8 cellular contexts compared by ENCODE assay signal in the genomic region with DNA sequence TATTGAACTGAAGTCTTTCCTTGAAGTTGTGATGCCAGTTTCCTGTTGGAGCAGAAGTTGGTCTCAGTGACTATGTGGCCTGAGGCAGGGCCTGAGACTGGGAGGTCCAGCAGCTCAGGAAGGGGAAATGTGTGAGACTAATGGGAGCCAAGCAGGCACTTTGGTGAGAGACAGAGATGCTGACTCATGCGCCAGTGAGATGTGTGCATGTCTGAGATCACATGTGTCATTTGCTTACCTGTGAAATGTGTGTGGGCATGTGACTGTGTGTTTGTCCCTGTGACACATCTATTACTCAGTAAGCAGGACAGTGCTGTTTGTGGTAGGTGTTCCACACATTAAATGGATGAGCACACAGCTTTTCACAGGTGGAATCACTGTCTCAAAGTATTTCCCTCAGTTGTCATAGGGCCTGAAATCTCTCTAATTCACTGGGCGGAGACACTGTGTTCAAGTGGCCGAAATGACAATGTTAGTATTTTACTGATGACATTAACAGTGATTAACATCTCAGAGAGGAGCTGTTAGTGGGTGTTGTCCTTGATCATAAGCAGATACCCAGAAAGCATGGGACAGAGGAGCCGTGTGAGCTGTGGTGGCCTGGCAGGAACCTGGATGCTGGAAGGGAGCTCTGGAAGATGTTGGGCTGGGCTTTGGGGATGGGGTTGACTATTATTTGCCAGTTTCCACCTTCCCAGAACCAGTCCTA. TPM values are rescaled to one million over a fixed set of nuclear protein-coding genes. Genes with fewer than 3 reads are reported as not detected.
A peak's percentile ranks its signal among the peaks of the same experiment; 100 is the strongest.
DNase-seq lines count a peak whose midpoint lies in the region; ATAC-seq and TF ChIP-seq lines count a peak whose summit lies in the region.

No MANE protein-coding gene starts in this region.

- no peaks in the 10 kb centered on the region for H3K27me3 Mint-ChIP-seq in activated naive CD8-positive, alpha-beta T cell treated with anti-CD3 and anti-CD28 coated beads, Interleukin-2, amount 50 U/mL, for 24 hours
- no peaks in the 10 kb centered on the region for H3K27me3 Mint-ChIP-seq in natural killer cell treated with Interleukin-12 subunit alpha and Interleukin-12 subunit beta and Interleukin-15 and Interleukin-18, amount 100 ng/mL, for 72 hours

- DNase-seq in DMS53 (lab: John Stamatoyannopoulos, UW) (peak; percentile 68), ACHN (no peak), thyroid gland (no peak), NCI-H2227 (lab: John Stamatoyannopoulos, UW; ENCODE audit: unreplicated experiment) (no peak), NCI-H526 treated with DMSO at 0.1 percent for 48 hours (lab: John Stamatoyannopoulos, UW) (no peak)
- DNase-seq in activated naive CD8-positive, alpha-beta T cell treated with anti-CD3 and anti-CD28 coated beads, Interleukin-2, amount 50 U/mL, for 24 hours = no peak
- no peak for DNase-seq in natural killer cell treated with Interleukin-12 subunit alpha and Interleukin-12 subunit beta and Interleukin-15 and Interleukin-18, amount 100 ng/mL, for 72 hours (ENCODE audit: low spot score)

- intact Hi-C loops in thyroid gland (cut with DNase I) = no loop called here

- H3K9me3 ChIP-seq in thyroid gland = no peaks in the 10 kb centered on the region

- no peaks in the 10 kb centered on the region for H3K9me3 Mint-ChIP-seq in activated naive CD8-positive, alpha-beta T cell treated with anti-CD3 and anti-CD28 coated beads, Interleukin-2, amount 50 U/mL, for 24 hours
- H3K9me3 Mint-ChIP-seq in natural killer cell treated with Interleukin-12 subunit alpha and Interleukin-12 subunit beta and Interleukin-15 and Interleukin-18, amount 100 ng/mL, for 72 hours = no peaks in the 10 kb centered on the region

- ATAC-seq in HG03442 (IDR thresholded peaks at IDR 0.05; ENCODE audit: unreplicated experiment) = peak; percentile 66
- ATAC-seq in activated naive CD8-positive, alpha-beta T cell treated with anti-CD3 and anti-CD28 coated beads, Interleukin-2, amount 50 U/mL, for 24 hours = peak; percentile 98
- ATAC-seq in natural killer cell treated with Interleukin-12 subunit alpha and Interleukin-12 subunit beta and Interleukin-15 and Interleukin-18, amount 100 ng/mL, for 72 hours = peak; percentile 80 to 84

- peaks cover 17% of the 10 kb centered on the region for H3K4me1 Mint-ChIP-seq in activated naive CD8-positive, alpha-beta T cell treated with anti-CD3 and anti-CD28 coated beads, Interleukin-2, amount 50 U/mL, for 24 hours
- H3K4me1 Mint-ChIP-seq in natural killer cell treated with Interleukin-12 subunit alpha and Interleukin-12 subunit beta and Interleukin-15 and Interleukin-18, amount 100 ng/mL, for 72 hours (ENCODE audit: low read depth in 2 of 2) = peaks cover 16 to 19% of the 10 kb centered on the region in 2 donors

- H3K4me3 ChIP-seq in thyroid gland (replicated peaks in 1 of 3) = no peak overlapping the region

- H3K4me1 ChIP-seq in thyroid gland = no peaks in the 10 kb centered on the region

- 91 to 98% methylated on average over 4 of the region's 4 CpGs for WGBS in thyroid gland, 2 donors

- no peak for TF ChIP-seq POLR2A in thyroid gland (IDR thresholded peaks at IDR 0.05)

- H3K27me3 ChIP-seq in thyroid gland = no peaks in the 10 kb centered on the region

- in situ Hi-C loops in ACHN (cut with HindIII; ENCODE audit: low pct_ligation_motif_present, low pct_unique_long_range_greater_than_20kb, low sequenced_read_pairs) = no loop called here

- H3K36me3 ChIP-seq in thyroid gland = peaks cover 0 to 5% of the 10 kb centered on the region in 2 donors

- H3K36me3 Mint-ChIP-seq in activated naive CD8-positive, alpha-beta T cell treated with anti-CD3 and anti-CD28 coated beads, Interleukin-2, amount 50 U/mL, for 24 hours (ENCODE audit: low read depth) = peaks cover 1% of the 10 kb centered on the region
- H3K36me3 Mint-ChIP-seq in natural killer cell treated with Interleukin-12 subunit alpha and Interleukin-12 subunit beta and Interleukin-15 and Interleukin-18, amount 100 ng/mL, for 72 hours = no peaks in the 10 kb centered on the region

- TF ChIP-seq CTCF in thyroid gland (IDR thresholded peaks at IDR 0.05) = no peak

- no peak overlapping the region for H3K27ac ChIP-seq in thyroid gland

- H3K4me3 Mint-ChIP-seq in activated naive CD8-positive, alpha-beta T cell treated with anti-CD3 and anti-CD28 coated beads, Interleukin-2, amount 50 U/mL, for 24 hours = no peak overlapping the region
- no peak overlapping the region for H3K4me3 Mint-ChIP-seq in natural killer cell treated with Interleukin-12 subunit alpha and Interleukin-12 subunit beta and Interleukin-15 and Interleukin-18, amount 100 ng/mL, for 72 hours

- peak overlapping the region; percentile 53 for H3K27ac Mint-ChIP-seq in activated naive CD8-positive, alpha-beta T cell treated with anti-CD3 and anti-CD28 coated beads, Interleukin-2, amount 50 U/mL, for 24 hours
- no peak overlapping the region for H3K27ac Mint-ChIP-seq in natural killer cell treated with Interleukin-12 subunit alpha and Interleukin-12 subunit beta and Interleukin-15 and Interleukin-18, amount 100 ng/mL, for 72 hours

RNA-seq across cellular contexts. Expression of a gene that starts 7.4 kb away (rescaled TPM):
- total RNA-seq in natural killer cell treated with Interleukin-12 subunit alpha and Interleukin-12 subunit beta and Interleukin-15 and Interleukin-18, amount 100 ng/mL, for 72 hours = 10 to 100 TPM in 1 of 2 donors, 1 to 10 TPM in 1; 5.0 to 11.3 TPM
- 1 to 10 TPM; 5.1 to 9.3 (median 8.1) TPM for total RNA-seq in thyroid gland

RNA-seq across cellular contexts. Expression of a gene that starts 13.2 kb away (rescaled TPM):
- 1 to 10 TPM in 1 of 2 donors, under 1 TPM in 1; 0.19 to 1.6 TPM for total RNA-seq in natural killer cell treated with Interleukin-12 subunit alpha and Interleukin-12 subunit beta and Interleukin-15 and Interleukin-18, amount 100 ng/mL, for 72 hours
- total RNA-seq in thyroid gland = 1 to 10 TPM; 4.7 to 7.1 (median 5.7) TPM

RNA-seq across cellular contexts. Expression of a gene that starts 16.0 kb away (rescaled TPM):
- total RNA-seq in natural killer cell treated with Interleukin-12 subunit alpha and Interleukin-12 subunit beta and Interleukin-15 and Interleukin-18, amount 100 ng/mL, for 72 hours = 10 to 100 TPM; 40.8 to 46.8 TPM
- 10 to 100 TPM; 11.4 to 58.2 (median 50.6) TPM for total RNA-seq in thyroid gland

RNA-seq across cellular contexts. Expression of a gene that starts 29.7 kb away (rescaled TPM):
- not detected for total RNA-seq in natural killer cell treated with Interleukin-12 subunit alpha and Interleukin-12 subunit beta and Interleukin-15 and Interleukin-18, amount 100 ng/mL, for 72 hours
- not detected for total RNA-seq in thyroid gland

RNA-seq across cellular contexts. Expression of a gene that starts 30.2 kb away (rescaled TPM):
- total RNA-seq in natural killer cell treated with Interleukin-12 subunit alpha and Interleukin-12 subunit beta and Interleukin-15 and Interleukin-18, amount 100 ng/mL, for 72 hours = 1 to 10 TPM; 1.8 TPM
- 10 to 100 TPM in 3 of 4 donors, 1 to 10 TPM in 1; 8.5 to 17.4 (median 15.8) TPM for total RNA-seq in thyroid gland
